7 cellular contexts compared by ENCODE assay signal in the genomic region with DNA sequence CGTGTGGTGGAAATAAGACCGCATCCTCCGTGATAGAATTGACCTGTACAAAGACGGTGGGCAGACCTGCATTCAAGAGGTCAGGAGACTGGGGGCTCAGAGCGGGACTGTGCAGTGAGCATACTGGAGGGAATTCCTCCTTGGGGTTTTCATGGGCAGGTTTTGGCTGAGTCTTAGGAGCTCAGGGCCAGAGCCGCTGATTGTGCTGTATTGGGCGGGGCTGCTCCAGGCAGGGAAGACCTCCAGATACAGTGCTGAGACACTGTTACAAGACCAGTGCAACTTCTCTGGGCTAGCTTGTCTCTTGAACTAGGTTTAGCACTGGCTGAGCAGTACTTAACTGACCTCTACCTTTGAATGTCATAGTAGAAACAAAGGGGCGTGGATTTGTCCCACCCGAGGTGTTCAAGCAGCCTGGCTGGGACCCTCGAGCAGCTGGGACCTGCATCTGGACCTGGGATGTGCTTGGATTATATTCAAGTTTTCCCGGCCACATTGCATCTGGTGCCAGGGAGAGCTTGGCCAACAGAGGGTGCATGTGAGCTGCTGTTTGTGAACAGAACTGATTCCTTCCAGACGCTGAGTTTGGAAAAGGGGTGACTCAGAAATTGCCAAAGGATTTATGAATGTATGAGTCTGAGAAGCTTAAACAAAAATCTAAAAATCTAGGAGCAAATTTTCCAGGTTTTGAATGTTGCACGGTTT. TPM values are rescaled to one million over a fixed set of nuclear protein-coding genes. Genes with fewer than 3 reads are reported as not detected.
DNase-seq lines count a peak whose midpoint lies in the region; ATAC-seq and TF ChIP-seq lines count a peak whose summit lies in the region.

No MANE protein-coding gene starts in this region.

- no peak overlapping the region for H3K27ac Mint-ChIP-seq in activated naive CD4-positive, alpha-beta T cell treated with anti-CD3 and anti-CD28 coated beads, Interleukin-2, amount 10 ng/mL, durations not matched to agents 7 days and 5 days

- H3K9me3 Mint-ChIP-seq in activated naive CD4-positive, alpha-beta T cell treated with anti-CD3 and anti-CD28 coated beads, Interleukin-2, amount 10 ng/mL, durations not matched to agents 7 days and 5 days, result no peaks in the 10 kb centered on the region

- peak in 1 of 2 donors; percentile 35 for TF ChIP-seq EP300 in tibial nerve (IDR thresholded peaks at IDR 0.05)

- H3K9me3 ChIP-seq in tibial nerve, result no peaks in the 10 kb centered on the region

- no peak for DNase-seq in GM12864 (ENCODE audit: low read depth)
- DNase-seq in NCI-H1092 treated with DMSO at 0.1 percent for 48 hours (lab: John Stamatoyannopoulos, UW), result peak; percentile 12
- DNase-seq in caudate nucleus (lab: John Stamatoyannopoulos, UW), result peak in 54 of 61 donors; percentile 3 to 71 (median 27)
- DNase-seq in left kidney (ENCODE audit: low read depth, low spot score), result peak; percentile 68
- peak; percentile 57 to 84 for DNase-seq in tibial nerve (ENCODE audit: low spot score in 2 of 2)
- no peak for DNase-seq in activated naive CD4-positive, alpha-beta T cell treated with anti-CD3 and anti-CD28 coated beads, Interleukin-2, amount 10 ng/mL, durations not matched to agents 7 days and 5 days

- peak; percentile 21 for TF ChIP-seq CTCF in GM12864 (IDR thresholded peaks at IDR 0.05; ENCODE audit: low read depth, low read length, missing control alignments)
- TF ChIP-seq CTCF in tibial nerve (IDR thresholded peaks at IDR 0.05), result peak; percentile 52 to 71 (median 63)

- H3K27me3 Mint-ChIP-seq in activated naive CD4-positive, alpha-beta T cell treated with anti-CD3 and anti-CD28 coated beads, Interleukin-2, amount 10 ng/mL, durations not matched to agents 7 days and 5 days, result no peaks in the 10 kb centered on the region

- no peak overlapping the region for H3K4me3 ChIP-seq in GM12864 (ENCODE audit: low read depth, low read length)
- no peak overlapping the region for H3K4me3 ChIP-seq in tibial nerve

- CTCF ChIA-PET in activated naive CD4-positive, alpha-beta T cell treated with anti-CD3 and anti-CD28 coated beads, Interleukin-2, amount 10 ng/mL, durations not matched to agents 7 days and 5 days (lab: Charles Lee), result interaction anchor here (1.2 to 1.5 kb wide), 5 partner anchors 11 to 432 kb away, joined by 3 to 6 read pairs (median 3); no protein-coding TSS in a partner anchor

- peaks cover 67% of the 10 kb centered on the region for H3K36me3 Mint-ChIP-seq in activated naive CD4-positive, alpha-beta T cell treated with anti-CD3 and anti-CD28 coated beads, Interleukin-2, amount 10 ng/mL, durations not matched to agents 7 days and 5 days

- no peaks in the 10 kb centered on the region for H3K27me3 ChIP-seq in tibial nerve

- WGBS in tibial nerve, 2 donors, result 50 to 62% methylated on average over 13 of the region's 13 CpGs

- H3K27ac ChIP-seq in caudate nucleus (ENCODE audit: low read depth, low read length) (no peak overlapping the region), tibial nerve (no peak overlapping the region)

- no peak for ATAC-seq in HG03159 (IDR thresholded peaks at IDR 0.05; ENCODE audit: unreplicated experiment)

- H3K4me1 Mint-ChIP-seq in activated naive CD4-positive, alpha-beta T cell treated with anti-CD3 and anti-CD28 coated beads, Interleukin-2, amount 10 ng/mL, durations not matched to agents 7 days and 5 days, result peaks cover 11% of the 10 kb centered on the region

- peaks cover 5 to 93% (median 48%) of the 10 kb centered on the region in 3 donors for H3K36me3 ChIP-seq in tibial nerve

- no peak overlapping the region for H3K4me3 Mint-ChIP-seq in activated naive CD4-positive, alpha-beta T cell treated with anti-CD3 and anti-CD28 coated beads, Interleukin-2, amount 10 ng/mL, durations not matched to agents 7 days and 5 days

- H3K4me1 ChIP-seq in tibial nerve, result peaks cover 0 to 4% (median 0%) of the 10 kb centered on the region in 4 donors

- TF ChIP-seq POLR2A in tibial nerve (IDR thresholded peaks at IDR 0.05), result no peak

RNA-seq across cellular contexts. Expression of gene SLC22A1, which starts 33.4 kb away (rescaled TPM):
- total RNA-seq in tibial nerve, result 1 to 10 TPM; 1.3 to 5.5 (median 2.3) TPM

Comparison
In these comparisons a context has a peak if more than half of its experiments do, and no peak if none do; other contexts are left out.
1. DNase-seq: peak in NCI-H1092 treated with DMSO at 0.1 percent for 48 hours (single experiment), caudate nucleus (54 of 61), left kidney (single experiment) and tibial nerve (2 of 2); none in GM12864 (single experiment) and activated naive CD4-positive, alpha-beta T cell treated with anti-CD3 and anti-CD28 coated beads, Interleukin-2, amount 10 ng/mL, durations not matched to agents 7 days and 5 days (single experiment).